Comparison of ENCODE assay signal across 24 cellular contexts in the genomic region with DNA sequence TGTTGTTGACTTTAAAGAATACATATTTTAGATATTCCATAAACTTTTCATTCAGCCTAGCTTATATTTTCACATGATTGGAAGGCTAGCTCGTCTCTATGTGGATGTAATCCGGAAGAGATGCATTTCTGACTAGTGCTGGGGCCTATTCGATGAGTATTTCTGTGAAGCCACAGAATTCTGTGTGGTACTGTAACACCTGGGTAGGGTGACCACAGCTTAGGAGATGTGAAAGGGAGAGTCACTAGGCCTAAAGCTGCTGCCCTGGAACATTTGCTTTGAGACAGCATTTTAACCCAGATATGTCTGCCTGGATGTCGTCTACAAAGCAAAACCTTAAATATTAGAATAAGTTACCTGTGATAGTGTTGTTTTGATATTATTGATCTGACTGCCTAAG.
"Had no signal": no experiment of that assay in that cellular context is flagged by ENCODE, and none has a peak within 500 bp of the region (broad histone marks: within the 10 kb centered on the region; RNA-seq: fewer than 3 reads in every experiment).

No MANE protein-coding gene starts in this region.

- H3K27me3 ChIP-seq: SJCRH30 had no signal

- H3K4me1 ChIP-seq: SJCRH30 had no signal

- H3K9me3 ChIP-seq: SJCRH30 had no signal

- DNase-seq: Kasumi-1; KG1; NCI-H1092; NCI-H1105 treated with DMSO at 0.1 percent for 48 hours; NCI-H1417 treated with DMSO at 0.1 percent for 48 hours; NCI-H146; NCI-H1694 treated with DMSO at 0.1 percent for 48 hours; NCI-H1930; NCI-H2081; NCI-H2171; NCI-H226; NCI-H446; NCI-H510A; NCI-H524 treated with DMSO at 0.1 percent for 48 hours; NCI-H69; NCI-H774; NK-92 treated with Interleukin-12 subunit alpha and Interleukin-12 subunit beta, amount 100 ng/mL, for 24 hours; PC-3; SHP77; SJCRH30; T-helper 1 cell had no signal

- ATAC-seq: Panc1, PC-3, SK-N-SH treated with all-trans-retinoic acid at 6 μM for 48 hours had no signal

- H3K4me3 ChIP-seq: SJCRH30 had no signal

- H3K27ac ChIP-seq: RWPE1, SJCRH30 had no signal

- H3K36me3 ChIP-seq: SJCRH30 had no signal
